Comparison of ENCODE assay signal across 12 cellular contexts in the genomic region with DNA sequence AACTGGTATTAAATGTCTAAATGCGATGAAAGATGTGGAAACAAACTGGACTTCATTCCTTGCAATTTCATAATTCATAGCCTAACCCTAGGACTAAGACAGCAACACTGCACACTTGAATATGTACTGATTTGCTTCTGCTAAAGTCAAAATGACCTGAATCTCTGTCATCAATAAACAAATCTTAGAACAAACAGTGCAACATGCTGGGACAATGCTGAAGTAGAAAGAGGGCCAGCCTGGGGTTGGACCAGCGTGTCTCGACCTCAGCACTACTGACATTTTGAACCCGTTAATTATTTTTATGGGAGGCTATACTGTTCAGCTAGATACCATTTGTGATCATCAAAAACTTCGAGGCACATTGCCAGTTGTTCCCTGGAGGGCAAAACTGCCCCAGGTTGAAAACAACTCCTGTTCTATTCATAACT. TPM values are rescaled to one million over a fixed set of nuclear protein-coding genes. Genes with fewer than 3 reads are reported as not detected.
DNase-seq lines count a peak whose midpoint lies in the region; TF ChIP-seq lines count a peak whose summit lies in the region.
"Had no signal": no experiment of that assay in that cellular context is flagged by ENCODE, and none has a peak within 500 bp of the region (broad histone marks: within the 10 kb centered on the region; RNA-seq: fewer than 3 reads in every experiment).

No MANE protein-coding gene starts in this region.

- intact Hi-C loops in Calu3 (cut with micrococcal nuclease; ENCODE audit: unreplicated experiment): no loop called here

- DNase-seq in Calu3 (no peak), brain microvascular endothelial cell (no peak), G401 (ENCODE audit: low spot score) (no peak), NCI-H1417 (lab: John Stamatoyannopoulos, UW) (no peak), NCI-H510A treated with DMSO at 0.1 percent for 48 hours (lab: John Stamatoyannopoulos, UW) (no peak), UCSD-AML1 (lab: John Stamatoyannopoulos, UW; ENCODE audit: unreplicated experiment) (no peak)
- DNase-seq: activated T-cell treated with anti-CD3 and anti-CD28 coated beads, Interleukin-2, amount 50 U/mL, for 48 hours; GF-D8; WERI-Rb-1 had no signal

- no peak overlapping the region for H3K4me3 ChIP-seq in brain microvascular endothelial cell (ENCODE audit: low read depth, low read length)
- H3K4me3 ChIP-seq in iPS-15b (ENCODE audit: low read depth, low read length): no peak overlapping the region
- no peak overlapping the region for H3K4me3 ChIP-seq in skeletal muscle satellite cell (ENCODE audit: low read length)
- H3K4me3 ChIP-seq: BLaER1 had no signal

- CTCF ChIA-PET in Calu3 (lab: Charles Lee): no interaction called here

- H3K4me1 ChIP-seq in iPS-15b (ENCODE audit: control insufficient read depth, insufficient read depth, low read length) (peaks cover 26% of the 10 kb centered on the region), skeletal muscle satellite cell (ENCODE audit: control insufficient read depth, insufficient read depth, low read length) (peaks cover 52% of the 10 kb centered on the region)

- peak overlapping the region; percentile 99 for H3K27ac ChIP-seq in brain microvascular endothelial cell
- H3K27ac ChIP-seq: BLaER1, WERI-Rb-1 had no signal

- peaks cover 15% of the 10 kb centered on the region for H3K36me3 ChIP-seq in brain microvascular endothelial cell (replicated peaks)
- H3K36me3 ChIP-seq in iPS-15b (ENCODE audit: control insufficient read depth, insufficient read depth, low read length): no peaks in the 10 kb centered on the region
- peaks cover 53% of the 10 kb centered on the region for H3K36me3 ChIP-seq in skeletal muscle satellite cell (ENCODE audit: insufficient read depth, low read length)
- H3K36me3 ChIP-seq: BLaER1, WERI-Rb-1 had no signal

- H3K9me3 ChIP-seq in iPS-15b (ENCODE audit: control insufficient read depth, insufficient read depth, low read length) (no peaks in the 10 kb centered on the region), skeletal muscle satellite cell (replicated peaks; ENCODE audit: low read length) (no peaks in the 10 kb centered on the region)
- H3K9me3 ChIP-seq: BLaER1 had no signal

- H3K36me3 Mint-ChIP-seq in Calu3 (ENCODE audit: insufficient read depth, unreplicated experiment): peaks cover 63% of the 10 kb centered on the region

- H3K4me1 Mint-ChIP-seq in Calu3 (ENCODE audit: low read depth, unreplicated experiment): peaks cover 34% of the 10 kb centered on the region

- in situ Hi-C loops in brain microvascular endothelial cell (cut with HindIII; ENCODE audit: low pct_ligation_motif_present, low sequenced_read_pairs) (no loop called here), G401 (cut with HindIII; ENCODE audit: low sequenced_read_pairs) (no loop called here)

- H3K4me2 ChIP-seq in skeletal muscle satellite cell (ENCODE audit: low read length): peak overlapping the region; percentile 20
- H3K4me2 ChIP-seq: BLaER1 had no signal

- no TSS peak for BruUV-seq in Calu3 (replicated peaks; lab: Mats Ljungman, UMichigan)

- H3K27me3 ChIP-seq in brain microvascular endothelial cell (replicated peaks): no peaks in the 10 kb centered on the region
- no peaks in the 10 kb centered on the region for H3K27me3 ChIP-seq in iPS-15b (ENCODE audit: control insufficient read depth, insufficient read depth, low read length)
- no peaks in the 10 kb centered on the region for H3K27me3 ChIP-seq in skeletal muscle satellite cell (ENCODE audit: control insufficient read depth, insufficient read depth, low read length)
- H3K27me3 ChIP-seq: BLaER1 had no signal

- H3K4me3 Mint-ChIP-seq in Calu3 (ENCODE audit: low read depth, unreplicated experiment): no peak overlapping the region

- H3K9ac ChIP-seq in iPS-15b (ENCODE audit: low read depth, low read length): peak overlapping the region; percentile 8
- H3K9ac ChIP-seq in skeletal muscle satellite cell (ENCODE audit: low read depth, low read length): peak overlapping the region; percentile 93
- H3K9ac ChIP-seq: BLaER1 had no signal

- H3K27me3 Mint-ChIP-seq in Calu3 (ENCODE audit: unreplicated experiment): no peaks in the 10 kb centered on the region

- TF ChIP-seq CTCF in Calu3 (IDR thresholded peaks at IDR 0.05; ENCODE audit: unreplicated experiment) (no peak), brain microvascular endothelial cell (IDR thresholded peaks at IDR 0.05; ENCODE audit: low read depth, low read length, missing control alignments) (no peak)

- H3K27ac Mint-ChIP-seq in Calu3 (ENCODE audit: unreplicated experiment): peak overlapping the region; percentile 54

- H3K9me3 Mint-ChIP-seq in Calu3 (ENCODE audit: low read depth, unreplicated experiment): no peaks in the 10 kb centered on the region

RNA-seq across cellular contexts. Expression of a gene that starts 47.1 kb away (rescaled TPM):
- 468 and 474 TPM in 2 replicates for total RNA-seq in Calu3 (2022)
- total RNA-seq in skeletal muscle satellite cell (2012; rRNA removed): 168 and 212 TPM in 2 replicates
- 71.6 and 72.7 TPM in 2 replicates for total RNA-seq in G401 (2014; rRNA removed; shearing (Covaris generic))
